In the genomic region with DNA sequence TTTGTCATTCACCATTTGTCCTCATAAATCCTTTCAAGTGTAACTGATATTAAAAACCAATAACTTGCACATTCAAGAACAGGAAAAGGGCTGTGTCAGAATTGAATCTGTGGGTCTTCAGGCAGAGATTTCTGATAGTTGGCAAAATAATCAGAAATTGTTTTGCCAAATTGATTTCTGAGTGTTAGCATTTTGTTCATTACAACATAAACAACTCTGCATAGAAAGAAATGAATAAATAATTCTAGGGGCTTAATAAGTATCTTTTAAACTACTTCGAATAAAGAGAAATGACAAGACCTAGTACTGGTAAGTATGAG, we compare ENCODE assay signal across 23 cellular contexts. TPM values are rescaled to one million over a fixed set of nuclear protein-coding genes. Genes with fewer than 3 reads are reported as not detected.
DNase-seq lines count a peak whose midpoint lies in the region; ATAC-seq and TF ChIP-seq lines count a peak whose summit lies in the region.
"Had no signal": no experiment of that assay in that cellular context is flagged by ENCODE, and none has a peak within 500 bp of the region (broad histone marks: within the 10 kb centered on the region; RNA-seq: fewer than 3 reads in every experiment).

No MANE protein-coding gene starts in this region.

- no peaks in the 10 kb centered on the region for H3K27me3 Mint-ChIP-seq in stimulated activated memory B cell treated with anti-CD40 and anti-IgM and Interleukin-4, amounts not matched to agents 10 μg/mL and 1 μg/mL and 100 μg/mL, for 72 hours
- H3K27me3 Mint-ChIP-seq: activated CD8-positive, alpha-beta T cell treated with anti-CD3 and anti-CD28 coated beads for 36 hours; CD4-positive, alpha-beta T cell had no signal

- DNase-seq in heart right ventricle (no peak), heart left ventricle (no peak), epithelial cell of prostate (ENCODE audit: low read depth, low spot score) (no peak), KBM-7 (no peak), T-helper 9 cell (no peak)
- DNase-seq: activated CD8-positive, alpha-beta T cell treated with anti-CD3 and anti-CD28 coated beads for 36 hours; activated naive CD4-positive, alpha-beta T cell treated with anti-CD3 and anti-CD28 coated beads, Interleukin-2, amount 50 U/mL, for 16 hours; activated T-cell treated with anti-CD3 and anti-CD28 coated beads, Interleukin-2, amount 50 U/mL, for 48 hours; CD4-positive, alpha-beta T cell; foreskin melanocyte; GF-D8; KG1; MV-4-11; NCI-H187 treated with DMSO at 0.1 percent for 48 hours had no signal

- H3K9me3 ChIP-seq in heart right ventricle (peaks cover 0 to 7% (median 0%) of the 10 kb centered on the region in 11 donors), heart left ventricle (peaks cover 0 to 6% (median 0%) of the 10 kb centered on the region in 12 donors)
- H3K9me3 ChIP-seq: ascending aorta, ovary, testis had no signal

- no peak for ATAC-seq in heart right ventricle
- no peak for ATAC-seq in heart left ventricle
- ATAC-seq in stimulated activated memory B cell treated with anti-CD40 and anti-IgM and Interleukin-4, amounts not matched to agents 10 μg/mL and 1 μg/mL and 100 μg/mL, for 72 hours: no peak
- no peak for ATAC-seq in HG03521 (IDR thresholded peaks at IDR 0.05; ENCODE audit: unreplicated experiment)
- ATAC-seq: activated CD8-positive, alpha-beta T cell treated with anti-CD3 and anti-CD28 coated beads for 36 hours had no signal

- 68 to 70% methylated on average over 1 of the region's 1 CpG for WGBS in heart right ventricle, 2 donors
- WGBS in heart left ventricle, 4 donors: 64 to 69% (median 68%) methylated on average over 1 of the region's 1 CpG

- no peak for TF ChIP-seq CTCF in heart right ventricle (IDR thresholded peaks at IDR 0.05)
- no peak for TF ChIP-seq CTCF in heart left ventricle (IDR thresholded peaks at IDR 0.05)
- TF ChIP-seq CTCF in VCaP (conservative IDR thresholded peaks at IDR 0.05): peak; percentile 35

- H3K27ac Mint-ChIP-seq in stimulated activated memory B cell treated with anti-CD40 and anti-IgM and Interleukin-4, amounts not matched to agents 10 μg/mL and 1 μg/mL and 100 μg/mL, for 72 hours: peak overlapping the region; percentile 38
- H3K27ac Mint-ChIP-seq: activated CD8-positive, alpha-beta T cell treated with anti-CD3 and anti-CD28 coated beads for 36 hours; CD4-positive, alpha-beta T cell; WTC11 had no signal

- no peak overlapping the region for H3K4me3 Mint-ChIP-seq in stimulated activated memory B cell treated with anti-CD40 and anti-IgM and Interleukin-4, amounts not matched to agents 10 μg/mL and 1 μg/mL and 100 μg/mL, for 72 hours
- H3K4me3 Mint-ChIP-seq: activated CD8-positive, alpha-beta T cell treated with anti-CD3 and anti-CD28 coated beads for 36 hours; CD4-positive, alpha-beta T cell; WTC11 had no signal

- H3K27ac ChIP-seq in heart right ventricle: peak overlapping the region in 6 of 10 donors; percentile 5 to 64 (median 30)
- peak overlapping the region in 5 of 12 donors; percentile 0 to 67 (median 11) for H3K27ac ChIP-seq in heart left ventricle
- peak overlapping the region; percentile 76 for H3K27ac ChIP-seq in VCaP
- peak overlapping the region; percentile 98 for H3K27ac ChIP-seq in epithelial cell of prostate
- H3K27ac ChIP-seq: ascending aorta, Peyer's patch, testis had no signal

- no peak for TF ChIP-seq POLR2A in heart left ventricle (IDR thresholded peaks at IDR 0.05)

- intact Hi-C loops in heart right ventricle (cut with DNase I) (loop anchor here in 9 of 10 donors (1.0 to 10.0 kb wide), 10 partner anchors 94 to 313 kb away; partner anchors contain the start of gene MAP4K4 (in 4 of the 9)), heart left ventricle (cut with DNase I) (loop anchor here in 9 of 10 donors (2.0 to 10.0 kb wide), 9 partner anchors 52 to 313 kb away; partner anchors contain the start of gene MAP4K4 (in 5 of the 9))

- H3K36me3 ChIP-seq in heart right ventricle: no peaks in the 10 kb centered on the region
- H3K36me3 ChIP-seq in heart left ventricle: no peaks in the 10 kb centered on the region
- H3K36me3 ChIP-seq: ascending aorta, ovary, Peyer's patch had no signal

- H3K36me3 Mint-ChIP-seq in stimulated activated memory B cell treated with anti-CD40 and anti-IgM and Interleukin-4, amounts not matched to agents 10 μg/mL and 1 μg/mL and 100 μg/mL, for 72 hours: peaks cover 4% of the 10 kb centered on the region

- H3K27me3 ChIP-seq in heart right ventricle (peaks cover 0 to 25% (median 0%) of the 10 kb centered on the region in 7 donors), heart left ventricle (no peaks in the 10 kb centered on the region)
- H3K27me3 ChIP-seq: ascending aorta, ovary, Peyer's patch, testis had no signal

- H3K4me1 ChIP-seq in heart right ventricle (peaks cover 0 to 55% (median 30%) of the 10 kb centered on the region in 9 donors), heart left ventricle (peaks cover 0 to 48% (median 20%) of the 10 kb centered on the region in 12 donors)
- H3K4me1 ChIP-seq: Peyer's patch had no signal

- no peak overlapping the region for H3K4me3 ChIP-seq in heart right ventricle
- no peak overlapping the region for H3K4me3 ChIP-seq in heart left ventricle
- H3K4me3 ChIP-seq: ascending aorta, ovary, Peyer's patch, testis had no signal

- in situ Hi-C loops in KBM-7 (cut with MboI; ENCODE audit: low pct_unique_long_range_greater_than_20kb, low sequenced_read_pairs): no loop called here

- H3K9me3 Mint-ChIP-seq in stimulated activated memory B cell treated with anti-CD40 and anti-IgM and Interleukin-4, amounts not matched to agents 10 μg/mL and 1 μg/mL and 100 μg/mL, for 72 hours: peaks cover 7% of the 10 kb centered on the region
- H3K9me3 Mint-ChIP-seq: CD4-positive, alpha-beta T cell had no signal

- H3K4me1 Mint-ChIP-seq in stimulated activated memory B cell treated with anti-CD40 and anti-IgM and Interleukin-4, amounts not matched to agents 10 μg/mL and 1 μg/mL and 100 μg/mL, for 72 hours: peaks cover 21% of the 10 kb centered on the region

RNA-seq across cellular contexts. Expression of gene RFX8, which starts 44.2 kb away (rescaled TPM):
- total RNA-seq in heart right ventricle: under 1 TPM in 5 of 10 donors, not detected in 5; 0.15 to 0.22 (median 0.15) TPM
- polyA plus RNA-seq in heart right ventricle: under 1 TPM; 0.16 to 0.44 TPM
- total RNA-seq in heart left ventricle: 1 to 10 TPM in 2 of 9 donors, under 1 TPM in 2, not detected in 5; 0.17 to 2.0 (median 0.93) TPM
- under 1 TPM; 0.12 to 0.50 TPM for polyA plus RNA-seq in heart left ventricle
- total RNA-seq: A673, ascending aorta, Peyer's patch had no signal
